Comparison of ENCODE assay signal across 1 cellular context in the genomic region with DNA sequence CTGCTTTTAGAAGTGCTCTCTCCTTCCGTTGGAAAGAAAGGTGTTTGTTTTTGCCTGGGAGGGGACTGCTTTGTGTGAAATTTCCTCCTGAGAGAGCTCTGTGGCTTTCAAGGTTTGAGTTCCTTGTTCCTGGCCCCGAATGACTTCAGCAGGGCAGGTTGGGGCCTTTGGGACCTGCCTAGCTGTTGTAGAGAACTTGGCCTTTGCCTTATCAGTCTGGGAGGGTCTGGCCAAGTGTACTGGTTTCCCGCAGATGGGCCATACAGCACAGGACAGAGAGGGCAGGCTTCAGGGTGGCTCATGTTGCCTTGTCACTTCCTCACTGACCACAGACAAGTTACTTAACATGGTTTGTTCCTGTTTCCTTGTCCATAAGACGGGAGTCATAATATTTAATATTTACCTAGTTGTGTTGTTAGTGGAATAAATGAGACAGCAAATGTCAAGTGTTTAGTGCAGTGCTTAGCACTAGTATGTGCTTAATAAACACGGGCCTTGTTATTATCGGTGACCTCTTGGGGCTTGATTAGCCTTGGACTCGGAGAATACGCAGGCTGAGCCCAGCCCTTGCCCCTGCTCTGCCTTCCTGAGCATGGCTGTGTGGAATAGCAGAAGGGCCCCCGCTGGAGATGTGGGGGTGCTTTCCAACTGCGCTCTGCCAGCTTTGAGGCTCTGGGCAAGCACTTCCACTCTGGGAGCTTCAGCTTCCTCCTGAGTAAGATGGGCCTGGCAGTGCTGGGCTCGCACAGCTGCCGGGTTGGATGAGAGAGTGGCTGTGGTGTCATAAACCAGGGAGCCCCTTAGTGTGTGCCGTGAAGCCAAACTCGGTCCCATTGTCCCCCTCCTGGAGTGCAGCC.
TF ChIP-seq lines count a peak whose summit lies in the region.

No MANE protein-coding gene starts in this region.

TF ChIP-seq in K562, 482 proteins besides CTCF, POLR2A, EP300 and RAD21 (continued from another document):
- TF ChIP-seq, protein P1, sequence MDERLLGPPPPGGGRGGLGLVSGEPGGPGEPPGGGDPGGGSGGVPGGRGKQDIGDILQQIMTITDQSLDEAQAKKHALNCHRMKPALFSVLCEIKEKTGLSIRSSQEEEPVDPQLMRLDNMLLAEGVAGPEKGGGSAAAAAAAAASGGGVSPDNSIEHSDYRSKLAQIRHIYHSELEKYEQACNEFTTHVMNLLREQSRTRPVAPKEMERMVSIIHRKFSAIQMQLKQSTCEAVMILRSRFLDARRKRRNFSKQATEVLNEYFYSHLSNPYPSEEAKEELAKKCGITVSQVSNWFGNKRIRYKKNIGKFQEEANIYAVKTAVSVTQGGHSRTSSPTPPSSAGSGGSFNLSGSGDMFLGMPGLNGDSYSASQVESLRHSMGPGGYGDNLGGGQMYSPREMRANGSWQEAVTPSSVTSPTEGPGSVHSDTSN (CRISPR knock-in tag; IDR thresholded peaks at IDR 0.05; ENCODE audit: low read depth) = no peak
- TF ChIP-seq, protein P1 (tag; conservative IDR thresholded peaks at IDR 0.05; ENCODE audit: low read depth) = no peak
- TF ChIP-seq, protein P2, sequence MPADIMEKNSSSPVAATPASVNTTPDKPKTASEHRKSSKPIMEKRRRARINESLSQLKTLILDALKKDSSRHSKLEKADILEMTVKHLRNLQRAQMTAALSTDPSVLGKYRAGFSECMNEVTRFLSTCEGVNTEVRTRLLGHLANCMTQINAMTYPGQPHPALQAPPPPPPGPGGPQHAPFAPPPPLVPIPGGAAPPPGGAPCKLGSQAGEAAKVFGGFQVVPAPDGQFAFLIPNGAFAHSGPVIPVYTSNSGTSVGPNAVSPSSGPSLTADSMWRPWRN (IDR thresholded peaks at IDR 0.05; ENCODE audit: low read depth) = no peak
- TF ChIP-seq CHCHD3 (CRISPR knock-in tag; IDR thresholded peaks at IDR 0.05) (no peak), ZNF707 (CRISPR knock-in tag; conservative IDR thresholded peaks at IDR 0.05) (no peak), HDAC2 (IDR thresholded peaks at IDR 0.05) (0 out of 2 replicates have a peak, but pooled peaks have one; percentile 17), SMAD1 (IDR thresholded peaks at IDR 0.05; ENCODE audit: low read depth, low read length, partially characterized antibody) (no peak), ZNF143 (CRISPR knock-in tag; IDR thresholded peaks at IDR 0.05) (no peak), CBX2 (IDR thresholded peaks at IDR 0.05; ENCODE audit: insufficient read depth, low read length, poor library complexity, severe bottlenecking) (no peak), EP400 (IDR thresholded peaks at IDR 0.05) (0 out of 2 replicates have a peak, but pooled peaks have one; percentile 37), ZNF12 (CRISPR knock-in tag; IDR thresholded peaks at IDR 0.05) (0 out of 2 replicates have a peak, but pooled peaks have one; percentile 18), RFX5 (IDR thresholded peaks at IDR 0.05; ENCODE audit: low read depth, low read length) (no peak), RCOR1 (IDR thresholded peaks at IDR 0.05; ENCODE audit: borderline replicate concordance in 1 of 2, low read depth in 2 of 2, low read length in 2 of 2) (peak in 1 of 2 experiments; percentile 79; a peak in 2 of 4 replicates), ZFPM2 (CRISPR knock-in tag; IDR thresholded peaks at IDR 0.05) (no peak), FOXJ2 (tag; IDR thresholded peaks at IDR 0.05) (no peak), RBM14 (IDR thresholded peaks at IDR 0.05; ENCODE audit: borderline replicate concordance, insufficient read depth, low read depth, low read length) (no peak), MTA3 (IDR thresholded peaks at IDR 0.05; ENCODE audit: borderline replicate concordance) (peak; percentile 78; the same call in 1 of the 2 replicates), ZBTB8A (IDR thresholded peaks at IDR 0.05; ENCODE audit: partially characterized antibody) (no peak), BRD4 (IDR thresholded peaks at IDR 0.05) (no peak), HCFC1 (IDR thresholded peaks at IDR 0.05; ENCODE audit: low read depth, low read length) (no peak), ZNF76 (CRISPR knock-in tag; IDR thresholded peaks at IDR 0.05; ENCODE audit: borderline replicate concordance) (no peak), ILF3 (IDR thresholded peaks at IDR 0.05; ENCODE audit: borderline replicate concordance) (no peak), RBM34 (IDR thresholded peaks at IDR 0.05; ENCODE audit: borderline replicate concordance, insufficient read depth, low read length) (no peak)
- TF ChIP-seq, protein P3, sequence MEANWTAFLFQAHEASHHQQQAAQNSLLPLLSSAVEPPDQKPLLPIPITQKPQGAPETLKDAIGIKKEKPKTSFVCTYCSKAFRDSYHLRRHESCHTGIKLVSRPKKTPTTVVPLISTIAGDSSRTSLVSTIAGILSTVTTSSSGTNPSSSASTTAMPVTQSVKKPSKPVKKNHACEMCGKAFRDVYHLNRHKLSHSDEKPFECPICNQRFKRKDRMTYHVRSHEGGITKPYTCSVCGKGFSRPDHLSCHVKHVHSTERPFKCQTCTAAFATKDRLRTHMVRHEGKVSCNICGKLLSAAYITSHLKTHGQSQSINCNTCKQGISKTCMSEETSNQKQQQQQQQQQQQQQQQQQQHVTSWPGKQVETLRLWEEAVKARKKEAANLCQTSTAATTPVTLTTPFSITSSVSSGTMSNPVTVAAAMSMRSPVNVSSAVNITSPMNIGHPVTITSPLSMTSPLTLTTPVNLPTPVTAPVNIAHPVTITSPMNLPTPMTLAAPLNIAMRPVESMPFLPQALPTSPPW (CRISPR knock-in tag; IDR thresholded peaks at IDR 0.05) = peak; percentile 46; the same call in 1 of the 2 replicates
- TF ChIP-seq, protein P4, sequence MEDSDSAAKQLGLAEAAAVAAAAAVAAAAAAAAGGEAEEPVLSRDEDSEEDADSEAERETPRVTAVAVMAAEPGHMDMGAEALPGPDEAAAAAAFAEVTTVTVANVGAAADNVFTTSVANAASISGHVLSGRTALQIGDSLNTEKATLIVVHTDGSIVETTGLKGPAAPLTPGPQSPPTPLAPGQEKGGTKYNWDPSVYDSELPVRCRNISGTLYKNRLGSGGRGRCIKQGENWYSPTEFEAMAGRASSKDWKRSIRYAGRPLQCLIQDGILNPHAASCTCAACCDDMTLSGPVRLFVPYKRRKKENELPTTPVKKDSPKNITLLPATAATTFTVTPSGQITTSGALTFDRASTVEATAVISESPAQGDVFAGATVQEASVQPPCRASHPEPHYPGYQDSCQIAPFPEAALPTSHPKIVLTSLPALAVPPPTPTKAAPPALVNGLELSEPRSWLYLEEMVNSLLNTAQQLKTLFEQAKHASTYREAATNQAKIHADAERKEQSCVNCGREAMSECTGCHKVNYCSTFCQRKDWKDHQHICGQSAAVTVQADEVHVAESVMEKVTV (CRISPR knock-in tag; IDR thresholded peaks at IDR 0.05) = no peak
- TF ChIP-seq, protein P5, sequence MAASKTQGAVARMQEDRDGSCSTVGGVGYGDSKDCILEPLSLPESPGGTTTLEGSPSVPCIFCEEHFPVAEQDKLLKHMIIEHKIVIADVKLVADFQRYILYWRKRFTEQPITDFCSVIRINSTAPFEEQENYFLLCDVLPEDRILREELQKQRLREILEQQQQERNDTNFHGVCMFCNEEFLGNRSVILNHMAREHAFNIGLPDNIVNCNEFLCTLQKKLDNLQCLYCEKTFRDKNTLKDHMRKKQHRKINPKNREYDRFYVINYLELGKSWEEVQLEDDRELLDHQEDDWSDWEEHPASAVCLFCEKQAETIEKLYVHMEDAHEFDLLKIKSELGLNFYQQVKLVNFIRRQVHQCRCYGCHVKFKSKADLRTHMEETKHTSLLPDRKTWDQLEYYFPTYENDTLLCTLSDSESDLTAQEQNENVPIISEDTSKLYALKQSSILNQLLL (CRISPR knock-in tag; IDR thresholded peaks at IDR 0.05; ENCODE audit: borderline replicate concordance) = no peak
- TF ChIP-seq, protein P6, sequence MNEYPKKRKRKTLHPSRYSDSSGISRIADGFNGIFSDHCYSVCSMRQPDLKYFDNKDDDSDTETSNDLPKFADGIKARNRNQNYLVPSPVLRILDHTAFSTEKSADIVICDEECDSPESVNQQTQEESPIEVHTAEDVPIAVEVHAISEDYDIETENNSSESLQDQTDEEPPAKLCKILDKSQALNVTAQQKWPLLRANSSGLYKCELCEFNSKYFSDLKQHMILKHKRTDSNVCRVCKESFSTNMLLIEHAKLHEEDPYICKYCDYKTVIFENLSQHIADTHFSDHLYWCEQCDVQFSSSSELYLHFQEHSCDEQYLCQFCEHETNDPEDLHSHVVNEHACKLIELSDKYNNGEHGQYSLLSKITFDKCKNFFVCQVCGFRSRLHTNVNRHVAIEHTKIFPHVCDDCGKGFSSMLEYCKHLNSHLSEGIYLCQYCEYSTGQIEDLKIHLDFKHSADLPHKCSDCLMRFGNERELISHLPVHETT (CRISPR knock-in tag; conservative IDR thresholded peaks at IDR 0.05 in 1 of 2, IDR thresholded peaks at IDR 0.05 in 1 of 2) = peak in 1 of 2 experiments; percentile 83; a peak in 2 of 4 replicates
- TF ChIP-seq, protein P7, sequence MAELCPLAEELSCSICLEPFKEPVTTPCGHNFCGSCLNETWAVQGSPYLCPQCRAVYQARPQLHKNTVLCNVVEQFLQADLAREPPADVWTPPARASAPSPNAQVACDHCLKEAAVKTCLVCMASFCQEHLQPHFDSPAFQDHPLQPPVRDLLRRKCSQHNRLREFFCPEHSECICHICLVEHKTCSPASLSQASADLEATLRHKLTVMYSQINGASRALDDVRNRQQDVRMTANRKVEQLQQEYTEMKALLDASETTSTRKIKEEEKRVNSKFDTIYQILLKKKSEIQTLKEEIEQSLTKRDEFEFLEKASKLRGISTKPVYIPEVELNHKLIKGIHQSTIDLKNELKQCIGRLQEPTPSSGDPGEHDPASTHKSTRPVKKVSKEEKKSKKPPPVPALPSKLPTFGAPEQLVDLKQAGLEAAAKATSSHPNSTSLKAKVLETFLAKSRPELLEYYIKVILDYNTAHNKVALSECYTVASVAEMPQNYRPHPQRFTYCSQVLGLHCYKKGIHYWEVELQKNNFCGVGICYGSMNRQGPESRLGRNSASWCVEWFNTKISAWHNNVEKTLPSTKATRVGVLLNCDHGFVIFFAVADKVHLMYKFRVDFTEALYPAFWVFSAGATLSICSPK (IDR thresholded peaks at IDR 0.05; ENCODE audit: borderline replicate concordance) = no peak
- TF ChIP-seq, protein P8, sequence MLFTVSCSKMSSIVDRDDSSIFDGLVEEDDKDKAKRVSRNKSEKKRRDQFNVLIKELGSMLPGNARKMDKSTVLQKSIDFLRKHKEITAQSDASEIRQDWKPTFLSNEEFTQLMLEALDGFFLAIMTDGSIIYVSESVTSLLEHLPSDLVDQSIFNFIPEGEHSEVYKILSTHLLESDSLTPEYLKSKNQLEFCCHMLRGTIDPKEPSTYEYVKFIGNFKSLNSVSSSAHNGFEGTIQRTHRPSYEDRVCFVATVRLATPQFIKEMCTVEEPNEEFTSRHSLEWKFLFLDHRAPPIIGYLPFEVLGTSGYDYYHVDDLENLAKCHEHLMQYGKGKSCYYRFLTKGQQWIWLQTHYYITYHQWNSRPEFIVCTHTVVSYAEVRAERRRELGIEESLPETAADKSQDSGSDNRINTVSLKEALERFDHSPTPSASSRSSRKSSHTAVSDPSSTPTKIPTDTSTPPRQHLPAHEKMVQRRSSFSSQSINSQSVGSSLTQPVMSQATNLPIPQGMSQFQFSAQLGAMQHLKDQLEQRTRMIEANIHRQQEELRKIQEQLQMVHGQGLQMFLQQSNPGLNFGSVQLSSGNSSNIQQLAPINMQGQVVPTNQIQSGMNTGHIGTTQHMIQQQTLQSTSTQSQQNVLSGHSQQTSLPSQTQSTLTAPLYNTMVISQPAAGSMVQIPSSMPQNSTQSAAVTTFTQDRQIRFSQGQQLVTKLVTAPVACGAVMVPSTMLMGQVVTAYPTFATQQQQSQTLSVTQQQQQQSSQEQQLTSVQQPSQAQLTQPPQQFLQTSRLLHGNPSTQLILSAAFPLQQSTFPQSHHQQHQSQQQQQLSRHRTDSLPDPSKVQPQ (CRISPR knock-in tag; IDR thresholded peaks at IDR 0.05; ENCODE audit: borderline replicate concordance) = no peak
- TF ChIP-seq, protein P9, sequence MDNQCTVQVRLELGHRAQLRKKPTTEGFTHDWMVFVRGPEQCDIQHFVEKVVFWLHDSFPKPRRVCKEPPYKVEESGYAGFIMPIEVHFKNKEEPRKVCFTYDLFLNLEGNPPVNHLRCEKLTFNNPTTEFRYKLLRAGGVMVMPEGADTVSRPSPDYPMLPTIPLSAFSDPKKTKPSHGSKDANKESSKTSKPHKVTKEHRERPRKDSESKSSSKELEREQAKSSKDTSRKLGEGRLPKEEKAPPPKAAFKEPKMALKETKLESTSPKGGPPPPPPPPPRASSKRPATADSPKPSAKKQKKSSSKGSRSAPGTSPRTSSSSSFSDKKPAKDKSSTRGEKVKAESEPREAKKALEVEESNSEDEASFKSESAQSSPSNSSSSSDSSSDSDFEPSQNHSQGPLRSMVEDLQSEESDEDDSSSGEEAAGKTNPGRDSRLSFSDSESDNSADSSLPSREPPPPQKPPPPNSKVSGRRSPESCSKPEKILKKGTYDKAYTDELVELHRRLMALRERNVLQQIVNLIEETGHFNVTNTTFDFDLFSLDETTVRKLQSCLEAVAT (IDR thresholded peaks at IDR 0.05) = no peak
